1 cellular context compared by ENCODE assay signal in genomic region chr15:52019394-52020252, GRCh38.
A peak's percentile ranks its signal among the peaks of the same experiment; 100 is the strongest.
TF ChIP-seq lines count a peak whose summit lies in the region.

No MANE protein-coding gene starts in this region.

TF ChIP-seq in HEK293, 187 proteins besides CTCF, POLR2A, EP300 and RAD21 (continued from another document and continues in another):
- TF ChIP-seq ZNF398 (tag by site-specific recombination; IDR thresholded peaks at IDR 0.05) (peak; percentile 32; the same call in 1 of the 2 replicates), ZNF280D (tag by site-specific recombination; IDR thresholded peaks at IDR 0.05) (no peak), MZF1 (tag by site-specific recombination; IDR thresholded peaks at IDR 0.05; ENCODE audit: borderline replicate concordance) (no peak), ZFHX2 (tag by site-specific recombination; conservative IDR thresholded peaks at IDR 0.05) (0 out of 2 replicates have a peak, but pooled peaks have one; percentile 35), ZNF292 (tag by site-specific recombination; IDR thresholded peaks at IDR 0.05; ENCODE audit: borderline replicate concordance, low read depth) (no peak), ZFP3 (tag by site-specific recombination; IDR thresholded peaks at IDR 0.05; ENCODE audit: low read depth) (no peak), OSR2 (tag by site-specific recombination; IDR thresholded peaks at IDR 0.05) (no peak), SP3 (tag by site-specific recombination; IDR thresholded peaks at IDR 0.05) (no peak), ZNF776 (tag by site-specific recombination; IDR thresholded peaks at IDR 0.05; ENCODE audit: borderline replicate concordance) (no peak), ZNF24 (tag by site-specific recombination; IDR thresholded peaks at IDR 0.05) (no peak), REST (tag by site-specific recombination; IDR thresholded peaks at IDR 0.05) (no peak), BCL11B (tag by site-specific recombination; IDR thresholded peaks at IDR 0.05; ENCODE audit: low read depth) (no peak), ZNF768 (tag by site-specific recombination; IDR thresholded peaks at IDR 0.05) (no peak), ZBTB26 (tag by site-specific recombination; optimal IDR thresholded peaks at IDR 0.05) (peak; percentile 29), ZNF416 (tag by site-specific recombination; IDR thresholded peaks at IDR 0.05) (no peak), ZNF266 (tag by site-specific recombination; IDR thresholded peaks at IDR 0.05; ENCODE audit: low read depth) (no peak), ZNF23 (tag by site-specific recombination; IDR thresholded peaks at IDR 0.05; ENCODE audit: borderline replicate concordance) (no peak), ZBTB1 (tag by site-specific recombination; IDR thresholded peaks at IDR 0.05) (no peak), PRDM1 (tag by site-specific recombination; IDR thresholded peaks at IDR 0.05) (no peak), ZNF561 (tag by site-specific recombination; IDR thresholded peaks at IDR 0.05; ENCODE audit: borderline replicate concordance) (peak; percentile 33; the same call in 1 of the 2 replicates), PRDM4 (tag by site-specific recombination; IDR thresholded peaks at IDR 0.05) (no peak), ZNF121 (tag by site-specific recombination; IDR thresholded peaks at IDR 0.05) (no peak), ZNF670 (tag by site-specific recombination; IDR thresholded peaks at IDR 0.05; ENCODE audit: low read depth) (no peak), ZNF610 (tag by site-specific recombination; IDR thresholded peaks at IDR 0.05; ENCODE audit: borderline replicate concordance) (no peak), ZNF202 (tag by site-specific recombination; IDR thresholded peaks at IDR 0.05; ENCODE audit: borderline replicate concordance) (no peak), ZBTB21 (tag by site-specific recombination; IDR thresholded peaks at IDR 0.05) (no peak), ZNF37A (tag by site-specific recombination; IDR thresholded peaks at IDR 0.05) (no peak), ZNF335 (tag by site-specific recombination; conservative IDR thresholded peaks at IDR 0.05) (peak; percentile 92), ZNF580 (tag by site-specific recombination; IDR thresholded peaks at IDR 0.05) (no peak), KLF8 (tag by site-specific recombination; IDR thresholded peaks at IDR 0.05) (peak; percentile 78), HOXA7 (CRISPR knock-in tag; IDR thresholded peaks at IDR 0.05; ENCODE audit: borderline replicate concordance) (no peak), ZNF626 (tag by site-specific recombination; IDR thresholded peaks at IDR 0.05) (no peak), HOXD13 (CRISPR knock-in tag; IDR thresholded peaks at IDR 0.05; ENCODE audit: borderline replicate concordance) (no peak), ZNF645 (tag by site-specific recombination; IDR thresholded peaks at IDR 0.05) (no peak), ZNF624 (tag by site-specific recombination; IDR thresholded peaks at IDR 0.05) (no peak), ZNF133 (tag by site-specific recombination; IDR thresholded peaks at IDR 0.05) (no peak), ZNF76 (tag by site-specific recombination; IDR thresholded peaks at IDR 0.05; ENCODE audit: borderline replicate concordance, low read depth) (no peak), ZBTB11 (tag by site-specific recombination; conservative IDR thresholded peaks at IDR 0.05; ENCODE audit: low read depth) (no peak), ZXDB (tag by site-specific recombination; IDR thresholded peaks at IDR 0.05) (0 out of 2 replicates have a peak, but pooled peaks have one; percentile 21), KLF7 (tag by site-specific recombination; IDR thresholded peaks at IDR 0.05; ENCODE audit: borderline replicate concordance) (no peak), ZNF704 (tag by site-specific recombination; IDR thresholded peaks at IDR 0.05) (no peak), ATF2 (tag by site-specific recombination; IDR thresholded peaks at IDR 0.05; ENCODE audit: low read depth) (no peak), ZNF48 (tag by site-specific recombination; IDR thresholded peaks at IDR 0.05) (no peak)
